Comparison of ENCODE assay signal across 8 cellular contexts in genomic region chr10:17227367-17228080, GRCh38. TPM values are rescaled to one million over a fixed set of nuclear protein-coding genes. Genes with fewer than 3 reads are reported as not detected.
DNase-seq lines count a peak whose midpoint lies in the region; ATAC-seq and TF ChIP-seq lines count a peak whose summit lies in the region.

No MANE protein-coding gene starts in this region.

- WGBS in testis, 2 donors = 3% methylated on average over 11 of the region's 11 CpGs

- H4K20me1 ChIP-seq in DOHH2 (ENCODE audit: control insufficient read depth, insufficient read depth, low read depth, low read length) (no peaks in the 10 kb centered on the region), KMS-11 (ENCODE audit: insufficient read depth) (peaks cover 22% of the 10 kb centered on the region)

- H2AFZ ChIP-seq in KMS-11 (ENCODE audit: low read depth) = peak overlapping the region; percentile 44

- peak overlapping the region; percentile 43; the same call in 1 of the 2 replicates for H3K27ac ChIP-seq in DOHH2 (ENCODE audit: low read depth, low read length)
- H3K27ac ChIP-seq in KMS-11 = peak overlapping the region; percentile 96
- H3K27ac ChIP-seq in testis = peak overlapping the region; percentile 98 to 100

- H3K9me3 ChIP-seq in DOHH2 (ENCODE audit: control insufficient read depth, insufficient read depth, low read length) (no peaks in the 10 kb centered on the region), testis (no peaks in the 10 kb centered on the region)

- TF ChIP-seq POLR2A in testis (IDR thresholded peaks at IDR 0.05) = no peak

- TF ChIP-seq CTCF in DOHH2 (IDR thresholded peaks at IDR 0.05; ENCODE audit: low read depth, low read length, poor library complexity, severe bottlenecking) (peak; percentile 54), KMS-11 (conservative IDR thresholded peaks at IDR 0.05; ENCODE audit: low read depth, low read length) (peak; percentile 85), testis (IDR thresholded peaks at IDR 0.05) (peak; percentile 44 to 88 (median 60))

- H3K4me3 Mint-ChIP-seq in activated naive CD8-positive, alpha-beta T cell treated with anti-CD3 and anti-CD28 coated beads, Interleukin-2, amount 10 ng/mL, durations not matched to agents 7 days and 5 days = peak overlapping the region; percentile 91

- POLR2A ChIA-PET in activated naive CD8-positive, alpha-beta T cell treated with anti-CD3 and anti-CD28 coated beads, Interleukin-2, amount 10 ng/mL, durations not matched to agents 7 days and 5 days (lab: Charles Lee) = interaction anchor here (2.0 to 8.4 kb wide), 9 partner anchors 8 to 336 kb away, joined by 5 to 337 read pairs (median 39); partner anchors contain the start of gene TRDMT1

- H3K4me3 ChIP-seq in DOHH2 (ENCODE audit: low read length) (peak overlapping the region; percentile 84), KMS-11 (IDR thresholded peaks at IDR 0.05; ENCODE audit: insufficient read depth, low read depth, low read length) (no peak overlapping the region), testis (peak overlapping the region; percentile 89 to 95)

- no peaks in the 10 kb centered on the region for H3K9me3 Mint-ChIP-seq in activated naive CD8-positive, alpha-beta T cell treated with anti-CD3 and anti-CD28 coated beads, Interleukin-2, amount 10 ng/mL, durations not matched to agents 7 days and 5 days

- peaks cover 7% of the 10 kb centered on the region for H3F3A ChIP-seq in DOHH2 (ENCODE audit: control insufficient read depth, insufficient read depth)

- peaks cover 38% of the 10 kb centered on the region for H3K4me1 Mint-ChIP-seq in activated naive CD8-positive, alpha-beta T cell treated with anti-CD3 and anti-CD28 coated beads, Interleukin-2, amount 10 ng/mL, durations not matched to agents 7 days and 5 days

- no peaks in the 10 kb centered on the region for H3K27me3 Mint-ChIP-seq in activated naive CD8-positive, alpha-beta T cell treated with anti-CD3 and anti-CD28 coated beads, Interleukin-2, amount 10 ng/mL, durations not matched to agents 7 days and 5 days

- DNase-seq in activated naive CD8-positive, alpha-beta T cell treated with anti-CD3 and anti-CD28 coated beads, Interleukin-2, amount 10 ng/mL, durations not matched to agents 7 days and 5 days = no peak
- DNase-seq in kidney tubule cell (ENCODE audit: low spot score) (peak; percentile 50), testis (no peak), NCI-H2081 (lab: John Stamatoyannopoulos, UW) (no peak)

- peaks cover 35% of the 10 kb centered on the region for H3K36me3 Mint-ChIP-seq in activated naive CD8-positive, alpha-beta T cell treated with anti-CD3 and anti-CD28 coated beads, Interleukin-2, amount 10 ng/mL, durations not matched to agents 7 days and 5 days

- H3K9me2 ChIP-seq in DOHH2 (replicated peaks; ENCODE audit: control insufficient read depth, low read length) = no peaks in the 10 kb centered on the region

- H3K4me1 ChIP-seq in DOHH2 (ENCODE audit: control insufficient read depth, low read length) (peaks cover 33% of the 10 kb centered on the region), KMS-11 (ENCODE audit: low read depth, poor library complexity, severe bottlenecking) (peaks cover 35% of the 10 kb centered on the region), testis (peaks cover 18% of the 10 kb centered on the region)

- ATAC-seq in GM21381 (IDR thresholded peaks at IDR 0.05; ENCODE audit: unreplicated experiment) (peak; percentile 16), HG02970 (IDR thresholded peaks at IDR 0.05; ENCODE audit: low FRiP score, unreplicated experiment) (no peak)
- peak; percentile 7 for ATAC-seq in activated naive CD8-positive, alpha-beta T cell treated with anti-CD3 and anti-CD28 coated beads, Interleukin-2, amount 10 ng/mL, durations not matched to agents 7 days and 5 days (ENCODE audit: low read depth)

- H3K36me3 ChIP-seq in DOHH2 (ENCODE audit: control insufficient read depth, low read length) (peaks cover 5% of the 10 kb centered on the region; the same call in 1 of the 2 replicates), KMS-11 (ENCODE audit: insufficient read depth) (peaks cover 18% of the 10 kb centered on the region; the same call in 1 of the 2 replicates), testis (ENCODE audit: low read depth, missing control alignments) (no peaks in the 10 kb centered on the region)

- H3K27me3 ChIP-seq in DOHH2 (ENCODE audit: control insufficient read depth, low read length) (peaks cover 46% of the 10 kb centered on the region), KMS-11 (ENCODE audit: insufficient read depth, low read depth) (no peaks in the 10 kb centered on the region), testis (no peaks in the 10 kb centered on the region)

- H3K4me2 ChIP-seq in DOHH2 (ENCODE audit: low read length) (peak overlapping the region; percentile 90), KMS-11 (peak overlapping the region; percentile 58)

- peak overlapping the region; percentile 94 for H3K9ac ChIP-seq in KMS-11

- peak overlapping the region; percentile 94 for H3K27ac Mint-ChIP-seq in activated naive CD8-positive, alpha-beta T cell treated with anti-CD3 and anti-CD28 coated beads, Interleukin-2, amount 10 ng/mL, durations not matched to agents 7 days and 5 days

- intact Hi-C loops in testis (cut with DNase I; ENCODE audit: low total_unique reads) = no loop called here

- peaks cover 2% of the 10 kb centered on the region; the same call in 1 of the 2 replicates for H3K79me2 ChIP-seq in DOHH2 (ENCODE audit: control insufficient read depth, low read length)
- peaks cover 52% of the 10 kb centered on the region for H3K79me2 ChIP-seq in KMS-11 (ENCODE audit: insufficient read depth, low read depth)

RNA-seq across cellular contexts. Expression of gene VIM, which starts 0.5 kb away (rescaled TPM):
- total RNA-seq in activated naive CD8-positive, alpha-beta T cell treated with anti-CD3 and anti-CD28 coated beads, Interleukin-2, amount 10 ng/mL, durations not matched to agents 7 days and 5 days = 1,000 to 10,000 TPM; 1,681 to 1,738 TPM
- 1,000 to 10,000 TPM in 1 of 2 donors, 100 to 1,000 TPM in 1; 758 to 1,483 TPM for total RNA-seq in testis
- 938 TPM for polyA plus RNA-seq in testis (ENCODE audit: insufficient read depth, low read depth, low replicate concordance)

RNA-seq across cellular contexts. Expression of gene TRDMT1, which starts 26.1 kb away (rescaled TPM):
- 10 to 100 TPM; 15.3 to 17.1 TPM for total RNA-seq in activated naive CD8-positive, alpha-beta T cell treated with anti-CD3 and anti-CD28 coated beads, Interleukin-2, amount 10 ng/mL, durations not matched to agents 7 days and 5 days
- total RNA-seq in testis = 10 to 100 TPM in 1 of 2 donors, 1 to 10 TPM in 1; 9.7 to 12.1 TPM
- polyA plus RNA-seq in testis (ENCODE audit: insufficient read depth, low read depth, low replicate concordance) = 6.9 TPM

Comparison
In these comparisons a context has a peak if more than half of its experiments do, and no peak if none do; other contexts are left out.
1. H3K27ac ChIP-seq: peak in every context shown above with its lines; median percentile 99 in testis; 96 in KMS-11; 43 in DOHH2.